ENCODE assay signal across 1 cellular context in the genomic region with DNA sequence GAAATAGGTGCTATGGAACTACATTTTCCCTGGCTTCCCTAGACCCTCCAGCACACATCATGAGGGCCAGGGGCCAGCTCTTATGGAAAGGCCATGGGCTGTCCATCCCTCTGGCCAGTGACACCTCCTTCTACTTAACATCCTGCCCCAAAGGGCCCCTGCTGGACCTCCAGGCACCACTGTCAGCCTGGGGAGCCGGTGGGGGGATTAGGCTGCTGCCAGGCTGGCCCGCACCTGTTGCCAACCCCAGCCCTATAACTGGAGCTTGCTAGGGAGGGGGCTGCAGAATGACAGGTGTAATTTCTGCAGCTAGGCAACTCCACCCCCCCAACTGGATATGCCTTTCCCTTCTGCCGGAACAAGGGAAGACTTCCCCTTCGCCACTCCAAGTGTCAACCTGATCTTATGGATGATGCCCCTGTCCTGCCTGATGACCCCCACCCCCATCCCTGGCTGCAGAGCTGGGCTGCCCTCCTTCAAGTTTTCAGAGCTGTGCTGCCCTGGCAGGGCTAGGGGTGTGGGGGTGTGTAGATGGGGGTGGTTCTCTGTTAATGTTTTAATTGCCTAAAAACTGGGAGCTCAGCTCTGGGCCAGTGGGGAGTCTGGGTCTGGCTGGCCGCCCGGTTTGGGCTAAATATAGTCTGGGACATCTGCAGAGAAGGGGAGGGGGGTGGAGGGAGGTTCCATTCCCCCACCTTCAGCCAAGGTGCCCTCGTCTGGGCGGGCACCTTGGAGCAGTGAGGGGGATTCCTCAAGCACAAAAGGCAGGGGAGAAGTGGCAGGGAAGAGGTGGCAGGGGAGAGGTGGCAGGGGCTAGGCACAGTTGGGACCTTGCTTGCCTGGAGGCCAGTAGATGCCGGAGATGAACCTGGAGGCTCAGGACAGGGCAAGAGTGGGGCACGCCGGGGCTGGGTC.
TF ChIP-seq lines count a peak whose summit lies in the region.

No MANE protein-coding gene starts in this region.

TF ChIP-seq in K562, 482 proteins besides CTCF, POLR2A, EP300 and RAD21:
- 0 out of 4 replicates have a peak, but pooled peaks of 1 of the 2 experiments have one; percentile 25 for TF ChIP-seq TEAD1 (CRISPR knock-in tag; IDR thresholded peaks at IDR 0.05)
- no peak for TF ChIP-seq SMARCA4 (IDR thresholded peaks at IDR 0.05)
- no peak for TF ChIP-seq EZH2 (IDR thresholded peaks at IDR 0.05; ENCODE audit: borderline replicate concordance, low read depth, low read length)
- TF ChIP-seq MEF2D (tag; conservative IDR thresholded peaks at IDR 0.05; ENCODE audit: low read depth), result 0 out of 2 replicates have a peak, but pooled peaks have one; percentile 13
- TF ChIP-seq, protein P1, sequence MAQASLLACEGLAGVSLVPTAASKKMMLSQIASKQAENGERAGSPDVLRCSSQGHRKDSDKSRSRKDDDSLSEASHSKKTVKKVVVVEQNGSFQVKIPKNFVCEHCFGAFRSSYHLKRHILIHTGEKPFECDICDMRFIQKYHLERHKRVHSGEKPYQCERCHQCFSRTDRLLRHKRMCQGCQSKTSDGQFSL (CRISPR knock-in tag; IDR thresholded peaks at IDR 0.05), result 0 out of 2 replicates have a peak, but pooled peaks have one; percentile 58
- TF ChIP-seq, protein P1 (tag; IDR thresholded peaks at IDR 0.05), result no peak
- TF ChIP-seq ZNF384 (IDR thresholded peaks at IDR 0.05; ENCODE audit: low read depth, low read length), result no peak
- no peak for TF ChIP-seq BRD9 (IDR thresholded peaks at IDR 0.05; ENCODE audit: low read depth, partially characterized antibody)
- TF ChIP-seq, protein P2, sequence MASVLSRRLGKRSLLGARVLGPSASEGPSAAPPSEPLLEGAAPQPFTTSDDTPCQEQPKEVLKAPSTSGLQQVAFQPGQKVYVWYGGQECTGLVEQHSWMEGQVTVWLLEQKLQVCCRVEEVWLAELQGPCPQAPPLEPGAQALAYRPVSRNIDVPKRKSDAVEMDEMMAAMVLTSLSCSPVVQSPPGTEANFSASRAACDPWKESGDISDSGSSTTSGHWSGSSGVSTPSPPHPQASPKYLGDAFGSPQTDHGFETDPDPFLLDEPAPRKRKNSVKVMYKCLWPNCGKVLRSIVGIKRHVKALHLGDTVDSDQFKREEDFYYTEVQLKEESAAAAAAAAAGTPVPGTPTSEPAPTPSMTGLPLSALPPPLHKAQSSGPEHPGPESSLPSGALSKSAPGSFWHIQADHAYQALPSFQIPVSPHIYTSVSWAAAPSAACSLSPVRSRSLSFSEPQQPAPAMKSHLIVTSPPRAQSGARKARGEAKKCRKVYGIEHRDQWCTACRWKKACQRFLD (CRISPR knock-in tag; IDR thresholded peaks at IDR 0.05), result 0 out of 2 replicates have a peak, but pooled peaks have one; percentile 6
- TF ChIP-seq FOXA1 (IDR thresholded peaks at IDR 0.05; ENCODE audit: borderline replicate concordance), result no peak
- TF ChIP-seq, protein P3, sequence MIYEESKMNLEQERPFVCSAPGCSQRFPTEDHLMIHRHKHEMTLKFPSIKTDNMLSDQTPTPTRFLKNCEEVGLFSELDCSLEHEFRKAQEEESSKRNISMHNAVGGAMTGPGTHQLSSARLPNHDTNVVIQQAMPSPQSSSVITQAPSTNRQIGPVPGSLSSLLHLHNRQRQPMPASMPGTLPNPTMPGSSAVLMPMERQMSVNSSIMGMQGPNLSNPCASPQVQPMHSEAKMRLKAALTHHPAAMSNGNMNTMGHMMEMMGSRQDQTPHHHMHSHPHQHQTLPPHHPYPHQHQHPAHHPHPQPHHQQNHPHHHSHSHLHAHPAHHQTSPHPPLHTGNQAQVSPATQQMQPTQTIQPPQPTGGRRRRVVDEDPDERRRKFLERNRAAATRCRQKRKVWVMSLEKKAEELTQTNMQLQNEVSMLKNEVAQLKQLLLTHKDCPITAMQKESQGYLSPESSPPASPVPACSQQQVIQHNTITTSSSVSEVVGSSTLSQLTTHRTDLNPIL (CRISPR knock-in tag; IDR thresholded peaks at IDR 0.05), result no peak
- TF ChIP-seq MEF2A (IDR thresholded peaks at IDR 0.05; ENCODE audit: control insufficient read depth, low read depth, low read length), result peak; percentile 49; the same call in 1 of the 2 replicates
- 0 out of 2 replicates have a peak, but pooled peaks have one; percentile 36 for TF ChIP-seq ZNF143 (CRISPR knock-in tag; IDR thresholded peaks at IDR 0.05)
